20 cellular contexts compared by ENCODE assay signal in the genomic region with DNA sequence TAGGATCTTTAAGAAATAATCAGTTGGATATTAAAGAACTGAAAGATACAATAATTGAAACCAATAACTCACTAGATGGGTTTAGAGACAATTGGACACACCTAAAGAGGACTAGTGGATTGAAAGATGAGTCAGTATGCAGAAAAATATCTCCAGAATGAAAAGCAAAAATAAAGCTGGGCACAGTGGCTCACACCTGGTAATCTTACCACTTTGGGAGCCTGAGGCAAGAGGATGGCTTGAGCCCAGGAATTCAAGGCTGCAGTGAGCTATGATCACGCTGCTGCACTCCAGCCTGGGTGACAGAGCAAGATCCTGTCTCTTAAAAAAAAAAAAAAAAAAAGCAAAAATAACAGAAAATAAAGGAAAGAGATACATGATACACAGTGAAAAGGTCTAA. TPM values are rescaled to one million over a fixed set of nuclear protein-coding genes. Genes with fewer than 3 reads are reported as not detected.
DNase-seq lines count a peak whose midpoint lies in the region; ATAC-seq and TF ChIP-seq lines count a peak whose summit lies in the region.
"Had no signal": no experiment of that assay in that cellular context is flagged by ENCODE, and none has a peak within 500 bp of the region (broad histone marks: within the 10 kb centered on the region; RNA-seq: fewer than 3 reads in every experiment).

No MANE protein-coding gene starts in this region.

- H3K27ac ChIP-seq in VCaP (peak overlapping the region; percentile 93), epithelial cell of prostate (peak overlapping the region; percentile 4), psoas muscle (no peak overlapping the region)
- H3K27ac ChIP-seq: A549 had no signal

- TF ChIP-seq CTCF in VCaP (conservative IDR thresholded peaks at IDR 0.05) (no peak), psoas muscle (IDR thresholded peaks at IDR 0.05) (no peak)

- H3K27me3 ChIP-seq in psoas muscle (ENCODE audit: insufficient read depth in 3 of 3, low read length in 2 of 3) = no peaks in the 10 kb centered on the region

- DNase-seq in M059J (ENCODE audit: low read depth) (peak; percentile 29), epithelial cell of prostate (ENCODE audit: low read depth, low spot score) (peak; percentile 12), psoas muscle (no peak), NCI-H226 (no peak), UCSD-AML1 (lab: John Stamatoyannopoulos, UW; ENCODE audit: unreplicated experiment) (no peak)
- no peak for DNase-seq in stimulated activated naive CD8-positive, alpha-beta T cell treated with anti-CD3 and anti-CD28 coated beads, Interleukin-15, Interleukin-2, amounts not matched to agents 100 U/mL and 50 U/mL, for 24 hours
- DNase-seq: 8988T; ACHN; C1 segment of cervical spinal cord; Calu3; CD4-positive, alpha-beta memory T cell; COR-L47; DMS53; DMS79 treated with DMSO at 0.1 percent for 48 hours; GF-D8; H9 had no signal

- no peaks in the 10 kb centered on the region for H3K9me3 ChIP-seq in psoas muscle
- H3K9me3 ChIP-seq: A549 had no signal

- ATAC-seq in psoas muscle = peak in 3 of 4 donors; percentile 44 to 84 (median 62)
- no peak for ATAC-seq in stimulated activated naive CD8-positive, alpha-beta T cell treated with anti-CD3 and anti-CD28 coated beads, Interleukin-15, Interleukin-2, amounts not matched to agents 100 U/mL and 50 U/mL, for 24 hours
- ATAC-seq: A549, GM23338, HCT116 had no signal

- intact Hi-C loops in psoas muscle (cut with DNase I) = no loop called here

- WGBS in psoas muscle, 3 donors = 72 to 80% (median 73%) methylated on average over 1 of the region's 1 CpG

- no peaks in the 10 kb centered on the region for H3K36me3 ChIP-seq in psoas muscle (ENCODE audit: insufficient read depth in 1 of 2, low read depth in 1 of 2)

- no peak overlapping the region for H3K4me3 ChIP-seq in psoas muscle
- H3K4me3 ChIP-seq: A549, GM23338 had no signal

- H3K4me1 ChIP-seq in psoas muscle = no peaks in the 10 kb centered on the region

RNA-seq across cellular contexts. Expression of gene CCDC174, which starts 37.4 kb away (rescaled TPM):
- 6.1 and 6.2 TPM in 2 replicates for total RNA-seq in M059J (2014; rRNA removed; shearing (Covaris generic))
- 10 to 100 TPM; 11.6 to 24.1 (median 13.4) TPM for total RNA-seq in psoas muscle
- 10 to 100 TPM; 10.6 to 22.6 (median 18.9) TPM for polyA plus RNA-seq in psoas muscle

Comparison
In these comparisons a context has a peak if more than half of its experiments do, and no peak if none do; other contexts are left out.
1. DNase-seq: peak in M059J (single experiment) and epithelial cell of prostate (single experiment); none in psoas muscle (0 of 2), stimulated activated naive CD8-positive, alpha-beta T cell treated with anti-CD3 and anti-CD28 coated beads, Interleukin-15, Interleukin-2, amounts not matched to agents 100 U/mL and 50 U/mL, for 24 hours (single experiment), NCI-H226 (single experiment) and UCSD-AML1 (single experiment).